17 cellular contexts compared by ENCODE assay signal in genomic region chr5:39373797-39374196, GRCh38. TPM values are rescaled to one million over a fixed set of nuclear protein-coding genes. Genes with fewer than 3 reads are reported as not detected.
"Had no signal": no experiment of that assay in that cellular context is flagged by ENCODE, and none has a peak within 500 bp of the region (broad histone marks: within the 10 kb centered on the region; RNA-seq: fewer than 3 reads in every experiment).

No MANE protein-coding gene starts in this region.

- ATAC-seq: activated CD8-positive, alpha-beta T cell treated with anti-CD3 and anti-CD28 coated beads, Interleukin-2, amount 10 ng/mL, durations not matched to agents 7 days and 5 days; activated T-cell treated with anti-CD3 and anti-CD28 coated beads, Interleukin-2, amount 50 U/mL, for 4 hours; naive thymus-derived CD4-positive, alpha-beta T cell; SK-N-SH treated with all-trans-retinoic acid at 6 μM for 48 hours; stimulated activated naive B cell treated with anti-CD40 and anti-IgM and Interleukin-4, amounts not matched to agents 10 μg/mL and 1 μg/mL and 100 μg/mL, for 72 hours; T-cell had no signal

- DNase-seq: activated CD4-positive, alpha-beta T cell treated with anti-CD3 and anti-CD28 coated beads, Interleukin-2, amount 10 ng/mL, durations not matched to agents 24 days and 14 days; activated CD4-positive, CD25-positive, alpha-beta regulatory T cell; activated CD8-positive, alpha-beta memory T cell treated with anti-CD3 and anti-CD28 coated beads, Interleukin-2, amount 50 U/mL, for 4 hours; activated CD8-positive, alpha-beta T cell treated with anti-CD3 and anti-CD28 coated beads, Interleukin-2, amount 10 ng/mL, durations not matched to agents 7 days and 5 days; activated naive CD4-positive, alpha-beta T cell treated with anti-CD3 and anti-CD28 coated beads for 36 hours; activated T-cell treated with anti-CD3 and anti-CD28 coated beads, Interleukin-2, amount 50 U/mL, for 4 hours; caudate nucleus; erythroblast; foreskin melanocyte; naive thymus-derived CD4-positive, alpha-beta T cell; stimulated activated naive B cell treated with anti-CD40 and anti-IgM and Interleukin-4, amounts not matched to agents 10 μg/mL and 1 μg/mL and 100 μg/mL, for 72 hours; T-cell had no signal

- H3K9ac ChIP-seq: parathyroid adenoma had no signal

- H3K27ac ChIP-seq: neutrophil, parathyroid adenoma had no signal

- H2AFZ ChIP-seq: parathyroid adenoma had no signal

- H3K9me3 ChIP-seq: neutrophil had no signal

- H3K4me1 ChIP-seq: parathyroid adenoma had no signal

- H3K27me3 ChIP-seq: neutrophil had no signal

- H3K36me3 ChIP-seq: neutrophil had no signal

RNA-seq across cellular contexts. Expression of gene C9, which starts 9.5 kb away (rescaled TPM):
- total RNA-seq: activated CD4-positive, alpha-beta T cell treated with anti-CD3 and anti-CD28 coated beads, Interleukin-2, amount 10 ng/mL, durations not matched to agents 24 days and 14 days; activated CD8-positive, alpha-beta T cell treated with anti-CD3 and anti-CD28 coated beads, Interleukin-2, amount 10 ng/mL, durations not matched to agents 7 days and 5 days; activated naive CD4-positive, alpha-beta T cell treated with anti-CD3 and anti-CD28 coated beads for 36 hours; mononuclear cell; naive thymus-derived CD4-positive, alpha-beta T cell; urinary bladder had no signal
- polyA plus RNA-seq: naive thymus-derived CD4-positive, alpha-beta T cell had no signal

RNA-seq across cellular contexts. Expression of gene DAB2, which starts 51.0 kb away (rescaled TPM):
- total RNA-seq: activated CD4-positive, alpha-beta T cell treated with anti-CD3 and anti-CD28 coated beads, Interleukin-2, amount 10 ng/mL, durations not matched to agents 24 days and 14 days; activated CD8-positive, alpha-beta T cell treated with anti-CD3 and anti-CD28 coated beads, Interleukin-2, amount 10 ng/mL, durations not matched to agents 7 days and 5 days; activated naive CD4-positive, alpha-beta T cell treated with anti-CD3 and anti-CD28 coated beads for 36 hours had no signal
- polyA plus RNA-seq: naive thymus-derived CD4-positive, alpha-beta T cell had no signal
